In genomic region chr10:24184455-24184854, GRCh38 we compare ENCODE assay signal across 32 cellular contexts. TPM values are rescaled to one million over a fixed set of nuclear protein-coding genes. Genes with fewer than 3 reads are reported as not detected.
"Had no signal": no experiment of that assay in that cellular context is flagged by ENCODE, and none has a peak within 500 bp of the region (broad histone marks: within the 10 kb centered on the region; RNA-seq: fewer than 3 reads in every experiment).

No MANE protein-coding gene starts in this region.

- ATAC-seq: effector memory CD8-positive, alpha-beta T cell; left colon; left ventricle myocardium superior; mucosa of descending colon; stimulated activated memory B cell treated with anti-CD40 and anti-IgM and Interleukin-4, amounts not matched to agents 10 μg/mL and 1 μg/mL and 100 μg/mL, for 72 hours; stimulated activated naive CD8-positive, alpha-beta T cell treated with anti-CD3 and anti-CD28 coated beads, Interleukin-15, Interleukin-2, amounts not matched to agents 100 U/mL and 50 U/mL, for 24 hours had no signal

- H3K36me3 Mint-ChIP-seq: immature natural killer cell; memory B cell; stimulated activated memory B cell treated with anti-CD40 and anti-IgM and Interleukin-4, amounts not matched to agents 10 μg/mL and 1 μg/mL and 100 μg/mL, for 72 hours had no signal

- H3K4me3 ChIP-seq: esophagus squamous epithelium, heart right ventricle, lung, mucosa of descending colon, prostate gland, right atrium auricular region, sigmoid colon, skin epidermis, spleen, testis, tibial artery had no signal

- H3K27me3 ChIP-seq: heart right ventricle, right atrium auricular region, spleen, testis, tibial artery had no signal

- H3K27ac ChIP-seq: esophagus squamous epithelium, heart right ventricle, prostate gland, right atrium auricular region, sigmoid colon, skin epidermis, spleen, testis, tibial artery had no signal

- H3K4me1 ChIP-seq: esophagus squamous epithelium, prostate gland, sigmoid colon, spleen, testis had no signal

- H3K4me3 Mint-ChIP-seq: effector memory CD8-positive, alpha-beta T cell; immature natural killer cell; memory B cell; mesothelial cell of epicardium; naive B cell; nephron progenitor cell; stimulated activated memory B cell treated with anti-CD40 and anti-IgM and Interleukin-4, amounts not matched to agents 10 μg/mL and 1 μg/mL and 100 μg/mL, for 72 hours; type B pancreatic cell had no signal

- DNase-seq: cortex of kidney; effector memory CD8-positive, alpha-beta T cell; erythroblast; esophagus squamous epithelium; foreskin melanocyte; glutamatergic neuron; heart right ventricle; hippocampal formation; immature natural killer cell; islet precursor cell; kidney glomerular epithelial cell; left colon; left ventricle myocardium superior; mucosa of descending colon; naive B cell; nephron progenitor cell; nucleus accumbens; sigmoid colon; spleen; stimulated activated CD4-positive, alpha-beta T cell treated with anti-CD3 and anti-CD28 coated beads, Interleukin-4, amount 100 ng/mL, for 4 hours; stimulated activated naive CD8-positive, alpha-beta T cell treated with anti-CD3 and anti-CD28 coated beads, Interleukin-15, Interleukin-2, amounts not matched to agents 100 U/mL and 50 U/mL, for 24 hours; substantia nigra; testis; tibial artery had no signal

- H3K9me3 ChIP-seq: esophagus squamous epithelium, mucosa of descending colon, prostate gland, sigmoid colon, testis had no signal

- H3K27me3 Mint-ChIP-seq: effector memory CD8-positive, alpha-beta T cell; memory B cell had no signal

- H3K36me3 ChIP-seq: esophagus squamous epithelium, heart right ventricle, prostate gland, right atrium auricular region, sigmoid colon, spleen, tibial artery had no signal

- H3K4me1 Mint-ChIP-seq: immature natural killer cell; memory B cell; naive B cell; stimulated activated memory B cell treated with anti-CD40 and anti-IgM and Interleukin-4, amounts not matched to agents 10 μg/mL and 1 μg/mL and 100 μg/mL, for 72 hours had no signal

- H3K27ac Mint-ChIP-seq: effector memory CD8-positive, alpha-beta T cell; immature natural killer cell; memory B cell; mesothelial cell of epicardium; naive B cell; nephron progenitor cell; stimulated activated memory B cell treated with anti-CD40 and anti-IgM and Interleukin-4, amounts not matched to agents 10 μg/mL and 1 μg/mL and 100 μg/mL, for 72 hours; type B pancreatic cell had no signal

RNA-seq across cellular contexts. Expression of gene KIAA1217, which starts 24.5 kb away (rescaled TPM):
- polyA plus RNA-seq: immature natural killer cell had no signal
